7 cellular contexts compared by ENCODE assay signal in genomic region chr10:128859738-128860386, GRCh38.
DNase-seq lines count a peak whose midpoint lies in the region; ATAC-seq and TF ChIP-seq lines count a peak whose summit lies in the region.

No MANE protein-coding gene starts in this region.

- H3K27ac Mint-ChIP-seq in naive thymus-derived CD8-positive, alpha-beta T cell: no peak overlapping the region

- H3K36me3 Mint-ChIP-seq in naive thymus-derived CD8-positive, alpha-beta T cell: no peaks in the 10 kb centered on the region

- no peak overlapping the region for H3K27ac ChIP-seq in adrenal gland
- no peak overlapping the region for H3K27ac ChIP-seq in lung (ENCODE audit: low read depth in 1 of 2, low read length in 1 of 2)

- H3K4me1 ChIP-seq in adrenal gland (replicated peaks in 1 of 2) (peaks cover 0 to under 1% of the 10 kb centered on the region in 2 donors), lung (ENCODE audit: control insufficient read depth in 2 of 2, insufficient read depth in 2 of 2, low read length in 2 of 2) (no peaks in the 10 kb centered on the region)

- no peak overlapping the region for H3K4me3 Mint-ChIP-seq in naive thymus-derived CD8-positive, alpha-beta T cell

- H3K27me3 ChIP-seq in adrenal gland (no peaks in the 10 kb centered on the region), lung (ENCODE audit: control insufficient read depth, insufficient read depth) (no peaks in the 10 kb centered on the region)

- H3K9me3 Mint-ChIP-seq in naive thymus-derived CD8-positive, alpha-beta T cell: no peaks in the 10 kb centered on the region

- TF ChIP-seq CTCF in adrenal gland (IDR thresholded peaks at IDR 0.05) (peak in 5 of 6 experiments; percentile 14 to 47 (median 27)), lung (IDR thresholded peaks at IDR 0.05; ENCODE audit: control extremely low read depth, extremely low read depth) (peak; percentile 10)

- H3K27me3 Mint-ChIP-seq in naive thymus-derived CD8-positive, alpha-beta T cell: peaks cover 0 to 28% (median 9%) of the 10 kb centered on the region in 5 donors

- POLR2A ChIA-PET in naive thymus-derived CD8-positive, alpha-beta T cell (lab: Charles Lee): no interaction called here

- intact Hi-C loops in adrenal gland (cut with DNase I): no loop called here

- H3K9me3 ChIP-seq in adrenal gland (replicated peaks in 1 of 3) (no peaks in the 10 kb centered on the region), lung (ENCODE audit: control insufficient read depth in 2 of 2, insufficient read depth in 1 of 2, low read length in 1 of 2) (peaks cover 0 to 2% of the 10 kb centered on the region in 2 donors)

- no peaks in the 10 kb centered on the region for H3K4me1 Mint-ChIP-seq in naive thymus-derived CD8-positive, alpha-beta T cell

- 66 to 78% (median 73%) methylated on average over 8 of the region's 8 CpGs for WGBS in adrenal gland, 4 donors
- WGBS in lung, 2 donors: 73 to 75% methylated on average over 8 of the region's 8 CpGs

- no peak for TF ChIP-seq POLR2A in adrenal gland (IDR thresholded peaks at IDR 0.05)

- peak; percentile 61 for ATAC-seq in HG03342 (IDR thresholded peaks at IDR 0.05; ENCODE audit: unreplicated experiment)
- ATAC-seq in lung (ENCODE audit: insufficient read depth, low FRiP score): no peak
- no peak for ATAC-seq in HG02852 (IDR thresholded peaks at IDR 0.05; ENCODE audit: unreplicated experiment)
- ATAC-seq in naive thymus-derived CD8-positive, alpha-beta T cell: no peak

- no peak overlapping the region for H3K4me3 ChIP-seq in adrenal gland
- no peak overlapping the region for H3K4me3 ChIP-seq in lung

- H3K36me3 ChIP-seq in adrenal gland (replicated peaks in 1 of 2) (no peaks in the 10 kb centered on the region), lung (ENCODE audit: control insufficient read depth in 2 of 2, insufficient read depth in 2 of 2, low read length in 2 of 2) (no peaks in the 10 kb centered on the region)

- DNase-seq in Daoy (ENCODE audit: low read depth): peak; percentile 25
- peak in 1 of 7 donors; percentile 8 for DNase-seq in adrenal gland
- DNase-seq in lung (ENCODE audit: low spot score): peak; percentile 31
- no peak for DNase-seq in naive thymus-derived CD8-positive, alpha-beta T cell
- DNase-seq in NCI-H774 (lab: John Stamatoyannopoulos, UW): no peak

Comparison
In these comparisons a context has a peak if more than half of its experiments do, and no peak if none do; other contexts are left out.
1. DNase-seq: peak in Daoy (single experiment) and lung (single experiment); none in naive thymus-derived CD8-positive, alpha-beta T cell (0 of 10) and NCI-H774 (single experiment).